In genomic region chr10:17453035-17453376, GRCh38 we compare ENCODE assay signal across 9 cellular contexts. TPM values are rescaled to one million over a fixed set of nuclear protein-coding genes. Genes with fewer than 3 reads are reported as not detected.
DNase-seq lines count a peak whose midpoint lies in the region; ATAC-seq, FAIRE-seq and TF ChIP-seq lines count a peak whose summit lies in the region.
"Had no signal": no experiment of that assay in that cellular context is flagged by ENCODE, and none has a peak within 500 bp of the region (broad histone marks: within the 10 kb centered on the region; RNA-seq: fewer than 3 reads in every experiment).

No MANE protein-coding gene starts in this region.

- POLR2A ChIA-PET in A549 (lab: Yijun Ruan, JAX) = interaction anchor here (0.6 to 1.2 kb wide), 3 partner anchors 161 to 253 kb away, joined by 3 to 7 read pairs (median 4); partner anchors contain the start of gene HACD1

- H3K36me3 ChIP-seq in HUES6 (ENCODE audit: control insufficient read depth, insufficient read depth, low read length) (peaks cover 10% of the 10 kb centered on the region; the same call in 1 of the 2 replicates), brain microvascular endothelial cell (replicated peaks) (no peaks in the 10 kb centered on the region)

- no peak for TF ChIP-seq EP300 in A549 (IDR thresholded peaks at IDR 0.05)

- CTCF ChIA-PET in A549 (lab: Yijun Ruan, JAX) = interaction anchor here (1.1 to 2.4 kb wide), 4 partner anchors 20 to 148 kb away, joined by 3 to 13 read pairs (median 3); no protein-coding TSS in a partner anchor

- H3K27me3 ChIP-seq in HUES6 (ENCODE audit: control insufficient read depth, insufficient read depth, low read length) (peaks cover 41% of the 10 kb centered on the region), brain microvascular endothelial cell (replicated peaks) (no peaks in the 10 kb centered on the region), mononuclear cell (ENCODE audit: insufficient read depth, low read length) (peaks cover 30% of the 10 kb centered on the region)

- TF ChIP-seq CTCF in A549 (IDR thresholded peaks at IDR 0.05) (no peak), brain microvascular endothelial cell (IDR thresholded peaks at IDR 0.05; ENCODE audit: low read depth, low read length, missing control alignments) (no peak), D721Med (IDR thresholded peaks at IDR 0.05; ENCODE audit: insufficient read depth, missing control alignments) (no peak)

- H3K4me3 ChIP-seq in A549 (peak overlapping the region; percentile 74), HUES6 (ENCODE audit: low read depth, low read length) (peak overlapping the region; percentile 78), brain microvascular endothelial cell (ENCODE audit: low read depth, low read length) (peak overlapping the region; percentile 62), mononuclear cell (ENCODE audit: low read length) (peak overlapping the region; percentile 41)

- no peak for TF ChIP-seq RAD21 in A549 (conservative IDR thresholded peaks at IDR 0.05 in 1 of 2, IDR thresholded peaks at IDR 0.05 in 1 of 2)

- WGBS in A549 (ENCODE audit: missing lambda C conversion rate) = 29% methylated on average over 7 of the region's 7 CpGs

- no peaks in the 10 kb centered on the region for H3K4me1 ChIP-seq in A549
- peaks cover 18% of the 10 kb centered on the region for H3K4me1 ChIP-seq in HUES6 (ENCODE audit: control insufficient read depth, insufficient read depth, low read length)
- peaks cover 22% of the 10 kb centered on the region for H3K4me1 ChIP-seq in mononuclear cell (ENCODE audit: insufficient read depth, low read length)

- peak in 1 of 2 experiments; percentile 48; a peak in 1 of 6 replicates for ATAC-seq in A549

- peak overlapping the region; percentile 44 for H3K9ac ChIP-seq in HUES6 (ENCODE audit: low read length)

- no peak for TF ChIP-seq POLR2A in A549 (IDR thresholded peaks at IDR 0.05; ENCODE audit: low read length)

- H3K9me3 ChIP-seq in A549 = peaks cover 14% of the 10 kb centered on the region
- H3K9me3 ChIP-seq in HUES6 (ENCODE audit: control insufficient read depth, insufficient read depth, low read depth, low read length) = peaks cover 21% of the 10 kb centered on the region
- H3K9me3 ChIP-seq in mononuclear cell (ENCODE audit: low read depth, low read length) = peaks cover 7% of the 10 kb centered on the region

- in situ Hi-C loops in brain microvascular endothelial cell (cut with HindIII; ENCODE audit: low pct_ligation_motif_present, low sequenced_read_pairs) = no loop called here

- DNase-seq in A549 (ENCODE audit: low read depth in 1 of 2, low spot score in 1 of 2) (peak in 1 of 2 experiments; percentile 27), brain microvascular endothelial cell (no peak), D721Med (ENCODE audit: insufficient read length, low spot score) (no peak), pons (ENCODE audit: low spot score) (no peak), foreskin melanocyte (no peak)
- no peak for DNase-seq in stimulated activated CD4-positive, alpha-beta T cell treated with anti-CD3 and anti-CD28 coated beads, Interleukin-4, amount 100 ng/mL, for 1 hour
- DNase-seq: NCI-H446 treated with DMSO at 0.1 percent for 48 hours had no signal

- H3K27ac ChIP-seq in A549 = peak overlapping the region in 1 of 2 experiments; percentile 85; a peak in 3 of 6 replicates
- H3K27ac ChIP-seq in HUES6 (ENCODE audit: low read depth, low read length) = no peak overlapping the region
- H3K27ac ChIP-seq in brain microvascular endothelial cell = no peak overlapping the region

- H3K4me2 ChIP-seq in A549 = peak overlapping the region; percentile 100

- no peak for FAIRE-seq in A549 (lab: Jason Lieb, UNC)
- no peak for FAIRE-seq in D721Med (lab: Jason Lieb, UNC)

TF ChIP-seq in A549, 52 proteins besides CTCF, POLR2A, EP300 and RAD21:
- TF ChIP-seq MAFK (IDR thresholded peaks at IDR 0.05; ENCODE audit: partially characterized antibody) (no peak), CHD4 (IDR thresholded peaks at IDR 0.05; ENCODE audit: borderline replicate concordance) (no peak), NPAS2 (CRISPR knock-in tag; IDR thresholded peaks at IDR 0.05; ENCODE audit: borderline replicate concordance) (no peak), FOSB (CRISPR knock-in tag; IDR thresholded peaks at IDR 0.05) (no peak), KDM5A (IDR thresholded peaks at IDR 0.05) (no peak), TFCP2L1 (CRISPR knock-in tag; IDR thresholded peaks at IDR 0.05) (no peak), EHF (CRISPR knock-in tag; IDR thresholded peaks at IDR 0.05) (no peak), HOXB13 (CRISPR knock-in tag; IDR thresholded peaks at IDR 0.05; ENCODE audit: low read depth) (no peak), PHF8 (IDR thresholded peaks at IDR 0.05; ENCODE audit: borderline replicate concordance, low read depth) (no peak)
- TF ChIP-seq, protein P1, sequence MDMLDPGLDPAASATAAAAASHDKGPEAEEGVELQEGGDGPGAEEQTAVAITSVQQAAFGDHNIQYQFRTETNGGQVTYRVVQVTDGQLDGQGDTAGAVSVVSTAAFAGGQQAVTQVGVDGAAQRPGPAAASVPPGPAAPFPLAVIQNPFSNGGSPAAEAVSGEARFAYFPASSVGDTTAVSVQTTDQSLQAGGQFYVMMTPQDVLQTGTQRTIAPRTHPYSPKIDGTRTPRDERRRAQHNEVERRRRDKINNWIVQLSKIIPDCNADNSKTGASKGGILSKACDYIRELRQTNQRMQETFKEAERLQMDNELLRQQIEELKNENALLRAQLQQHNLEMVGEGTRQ (IDR thresholded peaks at IDR 0.05) = no peak

RNA-seq across cellular contexts. Expression of gene ST8SIA6, which starts 1.4 kb away (rescaled TPM):
- polyA plus RNA-seq in A549 (2011; rRNA removed) (0.16 and 0.17 TPM in 2 replicates), A549 (2017; fragmentation: RNase III; extraction: RNeasy Plus Mini Kit Qiagen cat#74134 plus additional on column Dnase treatment) (0.09 to 0.25 TPM (median 0.20 TPM) in 3 replicates)
- not detected in 2 replicates for polyA plus RNA-seq in A549 (2012; cell fraction: cytosol; rRNA removed)
- polyA plus RNA-seq in A549 (2012; cell fraction: nucleus; rRNA removed) = not detected in 2 replicates
- not detected in 2 replicates for polyA minus RNA-seq in A549 (2011; rRNA and poly(A)+ RNA removed)
- 1.3 TPM for total RNA-seq in mononuclear cell
